ENCODE assay signal across 1 cellular context in genomic region chr10:43649149-43649523, GRCh38.
TF ChIP-seq lines count a peak whose summit lies in the region.

No MANE protein-coding gene starts in this region.

TF ChIP-seq in SK-N-SH, 30 proteins besides CTCF, POLR2A, EP300 and RAD21 (continued from another document):
- TF ChIP-seq REST (IDR thresholded peaks at IDR 0.05; ENCODE audit: low read depth, low read length) = no peak
- no peak for TF ChIP-seq CHD2 (IDR thresholded peaks at IDR 0.05; ENCODE audit: low read length, partially characterized antibody)
